In genomic region chr9:8382266-8382665, GRCh38 we compare ENCODE assay signal across 27 cellular contexts.
"Had no signal": no experiment of that assay in that cellular context is flagged by ENCODE, and none has a peak within 500 bp of the region (broad histone marks: within the 10 kb centered on the region; RNA-seq: fewer than 3 reads in every experiment).

No MANE protein-coding gene starts in this region.

- H3K9me3 ChIP-seq: left lung, lower lobe of right lung, neutrophil, right atrium auricular region, right lobe of liver, spleen, tibial nerve, uterus had no signal

- ATAC-seq: left colon; left lung; lower lobe of right lung; natural killer cell; right lobe of liver; stimulated activated effector memory CD8-positive, alpha-beta T cell treated with anti-CD3 and anti-CD28 coated beads, Interleukin-12 subunit alpha, Interleukin-12 subunit beta, amount 100 ng/mL, for 72 hours; stimulated activated naive CD8-positive, alpha-beta T cell treated with anti-CD3 and anti-CD28 coated beads, Interleukin-15, amount 100 ng/mL, for 72 hours had no signal

- H3K36me3 ChIP-seq: left lung, lower lobe of right lung, neutrophil, right atrium auricular region, right lobe of liver, spleen, tibial nerve, uterus had no signal

- H3K4me1 Mint-ChIP-seq: immature natural killer cell; naive B cell; natural killer cell; neural crest cell; stimulated activated effector memory CD8-positive, alpha-beta T cell treated with anti-CD3 and anti-CD28 coated beads, Interleukin-12 subunit alpha, Interleukin-12 subunit beta, amount 100 ng/mL, for 72 hours; stimulated activated naive CD8-positive, alpha-beta T cell treated with anti-CD3 and anti-CD28 coated beads, Interleukin-15, amount 100 ng/mL, for 72 hours had no signal

- H3K27ac Mint-ChIP-seq: immature natural killer cell; mesothelial cell of epicardium; naive B cell; natural killer cell; progenitor cell of endocrine pancreas; stimulated activated effector memory CD8-positive, alpha-beta T cell treated with anti-CD3 and anti-CD28 coated beads, Interleukin-12 subunit alpha, Interleukin-12 subunit beta, amount 100 ng/mL, for 72 hours; stimulated activated naive CD8-positive, alpha-beta T cell treated with anti-CD3 and anti-CD28 coated beads, Interleukin-15, amount 100 ng/mL, for 72 hours; type B pancreatic cell had no signal

- H3K4me1 ChIP-seq: left lung, lower lobe of right lung, right atrium auricular region, right lobe of liver, spleen, tibial nerve, uterus had no signal

- H3K4me3 Mint-ChIP-seq: immature natural killer cell; mesothelial cell of epicardium; naive B cell; natural killer cell; neural crest cell; stimulated activated effector memory CD8-positive, alpha-beta T cell treated with anti-CD3 and anti-CD28 coated beads, Interleukin-12 subunit alpha, Interleukin-12 subunit beta, amount 100 ng/mL, for 72 hours; stimulated activated naive CD8-positive, alpha-beta T cell treated with anti-CD3 and anti-CD28 coated beads, Interleukin-15, amount 100 ng/mL, for 72 hours; type B pancreatic cell had no signal

- H3K27me3 Mint-ChIP-seq: naive B cell, progenitor cell of endocrine pancreas, type B pancreatic cell had no signal

- H3K4me3 ChIP-seq: left lung, lower lobe of right lung, right atrium auricular region, right lobe of liver, skin epidermis, spleen, tibial nerve, uterus had no signal

- H3K27me3 ChIP-seq: left lung, neutrophil, right atrium auricular region, right lobe of liver, spleen, tibial nerve, uterus had no signal

- H3K36me3 Mint-ChIP-seq: immature natural killer cell; mesothelial cell of epicardium; naive B cell; natural killer cell; stimulated activated effector memory CD8-positive, alpha-beta T cell treated with anti-CD3 and anti-CD28 coated beads, Interleukin-12 subunit alpha, Interleukin-12 subunit beta, amount 100 ng/mL, for 72 hours had no signal

- H3K9me3 Mint-ChIP-seq: immature natural killer cell; mesothelial cell of epicardium; neural crest cell; stimulated activated effector memory CD8-positive, alpha-beta T cell treated with anti-CD3 and anti-CD28 coated beads, Interleukin-12 subunit alpha, Interleukin-12 subunit beta, amount 100 ng/mL, for 72 hours; stimulated activated naive CD8-positive, alpha-beta T cell treated with anti-CD3 and anti-CD28 coated beads, Interleukin-15, amount 100 ng/mL, for 72 hours; type B pancreatic cell had no signal

- H3K27ac ChIP-seq: left lung, lower lobe of right lung, neutrophil, right atrium auricular region, right lobe of liver, skin epidermis, spleen, tibial nerve, uterus had no signal

- DNase-seq: hypothalamus; immature natural killer cell; kidney; left colon; left lung; lower lobe of right lung; mammary epithelial cell; mesenchymal stem cell; naive B cell; natural killer cell; occipital lobe; right lobe of liver; spleen; stimulated activated CD4-positive, alpha-beta T cell treated with anti-CD3 and anti-CD28 coated beads, Interleukin-4, amount 100 ng/mL, for 24 hours; stimulated activated naive CD4-positive, alpha-beta T cell treated with Interleukin-2 at 50 U/mL for 16 hours; stimulated activated naive CD8-positive, alpha-beta T cell treated with anti-CD3 and anti-CD28 coated beads, Interleukin-15, amount 100 ng/mL, for 72 hours; substantia nigra; uterus had no signal
